ENCODE assay signal across 27 cellular contexts in genomic region chr16:50646345-50646744, GRCh38. TPM values are rescaled to one million over a fixed set of nuclear protein-coding genes. Genes with fewer than 3 reads are reported as not detected.
"Had no signal": no experiment of that assay in that cellular context is flagged by ENCODE, and none has a peak within 500 bp of the region (broad histone marks: within the 10 kb centered on the region; RNA-seq: fewer than 3 reads in every experiment).

No MANE protein-coding gene starts in this region.

- ATAC-seq: K562 had no signal

- H3K27ac Mint-ChIP-seq: IgD-negative memory B cell had no signal

- H3K4me2 ChIP-seq: KMS-11 had no signal

- H3K27ac ChIP-seq: KMS-11, SJSA1, SK-N-MC had no signal

- H3K27me3 ChIP-seq: SJSA1 had no signal

- FAIRE-seq: K562, RCC 7860 had no signal

- H3K4me3 ChIP-seq: K562, SJSA1, SK-N-MC had no signal

- H3K9me3 ChIP-seq: SJSA1 had no signal

- DNase-seq: Kasumi-1, MV-4-11, NCI-H1048, NCI-H1105, NCI-H1417, NCI-H1436 treated with DMSO at 0.1 percent for 48 hours, NCI-H1694, NCI-H187 treated with DMSO at 0.1 percent for 48 hours, NCI-H2029 treated with DMSO at 0.1 percent for 48 hours, NCI-H2171 treated with DMSO at 0.1 percent for 48 hours, NCI-H226, NCI-H446, NCI-H510A, NCI-H524 treated with DMSO at 0.1 percent for 48 hours, NCI-H69, NCI-H774, Right ventricle myocardium superior, RPMI8226, SIG-M5 had no signal

- H3K4me1 ChIP-seq: SJSA1 had no signal

- H3K9ac ChIP-seq: KMS-11 had no signal

- H3K36me3 ChIP-seq: SJSA1 had no signal

- H3K4me3 Mint-ChIP-seq: IgD-negative memory B cell had no signal

- H3K36me3 Mint-ChIP-seq: IgD-negative memory B cell had no signal

RNA-seq across cellular contexts. Expression of gene SNX20, which starts 34.8 kb away (rescaled TPM):
- total RNA-seq: HT1080, M059J, SJSA1 had no signal
- polyA plus RNA-seq: K562 had no signal

RNA-seq across cellular contexts. Expression of gene NOD2, which starts 47.1 kb away (rescaled TPM):
- total RNA-seq: HT1080 had no signal
- polyA plus RNA-seq: K562 had no signal
